In genomic region chr11:65522640-65523322, GRCh38 we compare ENCODE assay signal across 9 cellular contexts. TPM values are rescaled to one million over a fixed set of nuclear protein-coding genes. Genes with fewer than 3 reads are reported as not detected.
DNase-seq lines count a peak whose midpoint lies in the region; ATAC-seq and TF ChIP-seq lines count a peak whose summit lies in the region.
"Had no signal": no experiment of that assay in that cellular context is flagged by ENCODE, and none has a peak within 500 bp of the region (broad histone marks: within the 10 kb centered on the region; RNA-seq: fewer than 3 reads in every experiment).

No MANE protein-coding gene starts in this region.

- peaks cover 0 to 6% of the 10 kb centered on the region in 2 donors for H3K36me3 ChIP-seq in vagina

- TF ChIP-seq CTCF in NB4 (IDR thresholded peaks at IDR 0.05; ENCODE audit: low read depth, low read length) (no peak), neural crest cell (conservative IDR thresholded peaks at IDR 0.05) (no peak), vagina (IDR thresholded peaks at IDR 0.05) (no peak)

- no peak for TF ChIP-seq POLR2A in NB4 (IDR thresholded peaks at IDR 0.05; ENCODE audit: extremely low read depth, insufficient read length)
- TF ChIP-seq POLR2A in vagina (IDR thresholded peaks at IDR 0.05) = no peak

- peaks cover 5% of the 10 kb centered on the region for H3K36me3 Mint-ChIP-seq in activated naive CD8-positive, alpha-beta T cell treated with anti-CD3 and anti-CD28 coated beads, Interleukin-2, amount 50 U/mL, for 24 hours (ENCODE audit: low read depth)
- H3K36me3 Mint-ChIP-seq in neural crest cell (ENCODE audit: low read depth) = no peaks in the 10 kb centered on the region

- H3K9me3 Mint-ChIP-seq in activated naive CD8-positive, alpha-beta T cell treated with anti-CD3 and anti-CD28 coated beads, Interleukin-2, amount 50 U/mL, for 24 hours = no peaks in the 10 kb centered on the region
- no peaks in the 10 kb centered on the region for H3K9me3 Mint-ChIP-seq in neural crest cell
- H3K9me3 Mint-ChIP-seq: immature natural killer cell had no signal

- DNase-seq in CMK (ENCODE audit: low read depth) (peak; percentile 75), NB4 (ENCODE audit: low read depth) (peak; percentile 85), neural crest cell (ENCODE audit: low read depth, low spot score) (no peak), vagina (ENCODE audit: extremely low spot score in 2 of 2) (no peak), NCI-H1417 (lab: John Stamatoyannopoulos, UW) (no peak)
- DNase-seq in activated naive CD8-positive, alpha-beta T cell treated with anti-CD3 and anti-CD28 coated beads, Interleukin-2, amount 50 U/mL, for 24 hours = no peak
- DNase-seq: immature natural killer cell had no signal

- no peak for ATAC-seq in activated naive CD8-positive, alpha-beta T cell treated with anti-CD3 and anti-CD28 coated beads, Interleukin-2, amount 50 U/mL, for 24 hours
- ATAC-seq in GM19023 (IDR thresholded peaks at IDR 0.05; ENCODE audit: unreplicated experiment) = no peak
- no peak for ATAC-seq in GM19452 (IDR thresholded peaks at IDR 0.05; ENCODE audit: unreplicated experiment)

- H3K4me3 Mint-ChIP-seq in activated naive CD8-positive, alpha-beta T cell treated with anti-CD3 and anti-CD28 coated beads, Interleukin-2, amount 50 U/mL, for 24 hours = peak overlapping the region; percentile 74
- H3K4me3 Mint-ChIP-seq in neural crest cell = peak overlapping the region; percentile 62

- peaks cover 40% of the 10 kb centered on the region for H3K4me1 Mint-ChIP-seq in activated naive CD8-positive, alpha-beta T cell treated with anti-CD3 and anti-CD28 coated beads, Interleukin-2, amount 50 U/mL, for 24 hours
- peaks cover 25% of the 10 kb centered on the region for H3K4me1 Mint-ChIP-seq in neural crest cell

- peaks cover 20% of the 10 kb centered on the region for H3K4me1 ChIP-seq in vagina

- no peak overlapping the region for H3K27ac ChIP-seq in vagina

- H3K4me3 ChIP-seq in NB4 (ENCODE audit: low read depth, low read length) (no peak overlapping the region), vagina (no peak overlapping the region)

- H3K27ac Mint-ChIP-seq in activated naive CD8-positive, alpha-beta T cell treated with anti-CD3 and anti-CD28 coated beads, Interleukin-2, amount 50 U/mL, for 24 hours = peak overlapping the region; percentile 75
- H3K27ac Mint-ChIP-seq in neural crest cell (ENCODE audit: unreplicated experiment) = no peak overlapping the region

- intact Hi-C loops in vagina (cut with DNase I) = no loop called here

- H3K9me3 ChIP-seq in vagina = no peaks in the 10 kb centered on the region

- no peaks in the 10 kb centered on the region for H3K27me3 Mint-ChIP-seq in activated naive CD8-positive, alpha-beta T cell treated with anti-CD3 and anti-CD28 coated beads, Interleukin-2, amount 50 U/mL, for 24 hours
- peaks cover 4% of the 10 kb centered on the region for H3K27me3 Mint-ChIP-seq in neural crest cell (ENCODE audit: low read depth)

- no peaks in the 10 kb centered on the region for H3K27me3 ChIP-seq in vagina

RNA-seq across cellular contexts. Expression of gene SCYL1, which starts 2.1 kb away (rescaled TPM):
- 66.0 and 68.8 TPM in 2 replicates for total RNA-seq in neural crest cell
- 77.3 TPM for total RNA-seq in vagina

RNA-seq across cellular contexts. Expression of gene MALAT1, which starts 23.9 kb away (rescaled TPM):
- total RNA-seq in neural crest cell (4,794 and 5,409 TPM in 2 replicates), vagina (16,459 TPM)

RNA-seq across cellular contexts. Expression of gene LTBP3, which starts 35.4 kb away (rescaled TPM):
- 21.0 and 22.5 TPM in 2 replicates for total RNA-seq in neural crest cell
- 246 TPM for total RNA-seq in vagina

RNA-seq across cellular contexts. Expression of gene ZNRD2, which starts 47.5 kb away (rescaled TPM):
- total RNA-seq in neural crest cell = 32.2 and 33.2 TPM in 2 replicates
- total RNA-seq in vagina = 68.5 TPM

RNA-seq across cellular contexts. Expression of gene FAM89B, which starts 49.6 kb away (rescaled TPM):
- total RNA-seq in neural crest cell (82.4 and 86.3 TPM in 2 replicates), vagina (62.4 TPM)

Comparison
In these comparisons a context has a peak if more than half of its experiments do, and no peak if none do; other contexts are left out.
1. DNase-seq: peak in CMK (single experiment) and NB4 (single experiment); none in activated naive CD8-positive, alpha-beta T cell treated with anti-CD3 and anti-CD28 coated beads, Interleukin-2, amount 50 U/mL, for 24 hours (single experiment), neural crest cell (single experiment), vagina (0 of 2) and NCI-H1417 (0 of 3).
2. RNA of gene LTBP3, which starts 35.4 kb away (total RNA-seq): 246 TPM in vagina (single experiment); 21.0 to 22.5 TPM in neural crest cell; every median in the first group is over 10 times any median in the second.